1 cellular context compared by ENCODE assay signal in the genomic region with DNA sequence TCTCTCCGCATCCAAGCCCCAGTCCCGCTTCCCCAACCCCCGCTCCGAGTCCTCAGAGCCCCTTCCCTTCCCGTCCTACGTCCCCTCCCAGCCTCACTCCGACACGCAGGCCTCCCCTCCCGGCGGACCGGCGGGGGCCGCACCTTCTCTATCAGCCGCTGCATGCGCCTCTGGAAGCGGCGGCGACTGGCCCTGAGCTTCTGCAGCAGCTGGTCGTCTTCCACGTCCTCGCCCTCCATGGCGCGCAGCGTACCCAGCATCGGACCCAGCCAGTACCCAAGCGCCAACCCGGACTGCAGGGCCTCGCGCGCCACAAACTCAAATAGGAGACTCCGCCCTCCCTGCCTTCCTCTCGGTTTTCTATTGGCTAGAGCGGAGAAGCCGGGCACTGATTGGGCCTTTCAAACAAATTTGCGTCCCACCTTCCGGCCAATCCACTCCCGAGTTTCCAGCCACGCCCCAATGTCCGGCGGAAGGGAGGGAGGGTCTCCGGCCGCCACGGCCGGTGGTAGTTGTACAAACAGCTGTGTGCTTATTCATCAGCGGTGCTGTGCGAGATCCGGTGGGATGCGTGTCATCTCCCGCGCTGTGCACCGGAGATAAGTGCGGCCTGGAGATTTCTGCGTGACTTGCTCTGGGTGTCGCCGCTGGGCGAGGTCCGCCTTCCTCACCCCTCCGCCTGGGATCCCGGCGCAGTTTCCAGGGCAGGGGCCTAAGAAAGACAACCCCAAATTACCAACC.
TF ChIP-seq lines count a peak whose summit lies in the region.

A gene with protein sequence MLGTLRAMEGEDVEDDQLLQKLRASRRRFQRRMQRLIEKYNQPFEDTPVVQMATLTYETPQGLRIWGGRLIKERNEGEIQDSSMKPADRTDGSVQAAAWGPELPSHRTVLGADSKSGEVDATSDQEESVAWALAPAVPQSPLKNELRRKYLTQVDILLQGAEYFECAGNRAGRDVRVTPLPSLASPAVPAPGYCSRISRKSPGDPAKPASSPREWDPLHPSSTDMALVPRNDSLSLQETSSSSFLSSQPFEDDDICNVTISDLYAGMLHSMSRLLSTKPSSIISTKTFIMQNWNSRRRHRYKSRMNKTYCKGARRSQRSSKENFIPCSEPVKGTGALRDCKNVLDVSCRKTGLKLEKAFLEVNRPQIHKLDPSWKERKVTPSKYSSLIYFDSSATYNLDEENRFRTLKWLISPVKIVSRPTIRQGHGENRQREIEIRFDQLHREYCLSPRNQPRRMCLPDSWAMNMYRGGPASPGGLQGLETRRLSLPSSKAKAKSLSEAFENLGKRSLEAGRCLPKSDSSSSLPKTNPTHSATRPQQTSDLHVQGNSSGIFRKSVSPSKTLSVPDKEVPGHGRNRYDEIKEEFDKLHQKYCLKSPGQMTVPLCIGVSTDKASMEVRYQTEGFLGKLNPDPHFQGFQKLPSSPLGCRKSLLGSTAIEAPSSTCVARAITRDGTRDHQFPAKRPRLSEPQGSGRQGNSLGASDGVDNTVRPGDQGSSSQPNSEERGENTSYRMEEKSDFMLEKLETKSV (minus strand): TSS at position 295 of the 741 bp plus-strand sequence. CDS start 35 bp downstream, at position 260.

TF ChIP-seq in WTC11, 78 proteins besides CTCF, POLR2A, EP300 and RAD21 (continued from another document and continues in another):
- TF ChIP-seq HMGXB4 (CRISPR knock-in tag; IDR thresholded peaks at IDR 0.05), result peak; percentile 80; the same call in 1 of the 2 replicates
- no peak for TF ChIP-seq SMAD4 (CRISPR knock-in tag; IDR thresholded peaks at IDR 0.05)
- TF ChIP-seq, protein P1, sequence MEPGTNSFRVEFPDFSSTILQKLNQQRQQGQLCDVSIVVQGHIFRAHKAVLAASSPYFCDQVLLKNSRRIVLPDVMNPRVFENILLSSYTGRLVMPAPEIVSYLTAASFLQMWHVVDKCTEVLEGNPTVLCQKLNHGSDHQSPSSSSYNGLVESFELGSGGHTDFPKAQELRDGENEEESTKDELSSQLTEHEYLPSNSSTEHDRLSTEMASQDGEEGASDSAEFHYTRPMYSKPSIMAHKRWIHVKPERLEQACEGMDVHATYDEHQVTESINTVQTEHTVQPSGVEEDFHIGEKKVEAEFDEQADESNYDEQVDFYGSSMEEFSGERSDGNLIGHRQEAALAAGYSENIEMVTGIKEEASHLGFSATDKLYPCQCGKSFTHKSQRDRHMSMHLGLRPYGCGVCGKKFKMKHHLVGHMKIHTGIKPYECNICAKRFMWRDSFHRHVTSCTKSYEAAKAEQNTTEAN (CRISPR knock-in tag; IDR thresholded peaks at IDR 0.05), result no peak; the same call in 1 of the 2 replicates
- no peak for TF ChIP-seq ERG (CRISPR knock-in tag; IDR thresholded peaks at IDR 0.05)
- TF ChIP-seq ZNF512 (CRISPR knock-in tag; IDR thresholded peaks at IDR 0.05; ENCODE audit: borderline replicate concordance), result no peak
- TF ChIP-seq ATF2 (CRISPR knock-in tag; IDR thresholded peaks at IDR 0.05; ENCODE audit: borderline replicate concordance, low read depth), result no peak
- TF ChIP-seq ATF1 (CRISPR knock-in tag; IDR thresholded peaks at IDR 0.05), result peak; percentile 25; the same call in 1 of the 2 replicates
- no peak for TF ChIP-seq CREB1 (CRISPR knock-in tag; IDR thresholded peaks at IDR 0.05)
- TF ChIP-seq, protein P2, sequence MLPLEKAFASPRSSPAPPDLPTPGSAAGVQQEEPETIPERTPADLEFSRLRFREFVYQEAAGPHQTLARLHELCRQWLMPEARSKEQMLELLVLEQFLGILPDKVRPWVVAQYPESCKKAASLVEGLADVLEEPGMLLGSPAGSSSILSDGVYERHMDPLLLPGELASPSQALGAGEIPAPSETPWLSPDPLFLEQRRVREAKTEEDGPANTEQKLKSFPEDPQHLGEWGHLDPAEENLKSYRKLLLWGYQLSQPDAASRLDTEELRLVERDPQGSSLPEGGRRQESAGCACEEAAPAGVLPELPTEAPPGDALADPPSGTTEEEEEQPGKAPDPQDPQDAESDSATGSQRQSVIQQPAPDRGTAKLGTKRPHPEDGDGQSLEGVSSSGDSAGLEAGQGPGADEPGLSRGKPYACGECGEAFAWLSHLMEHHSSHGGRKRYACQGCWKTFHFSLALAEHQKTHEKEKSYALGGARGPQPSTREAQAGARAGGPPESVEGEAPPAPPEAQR (CRISPR knock-in tag; IDR thresholded peaks at IDR 0.05), result no peak
- no peak for TF ChIP-seq NFATC4 (CRISPR knock-in tag; IDR thresholded peaks at IDR 0.05)
- no peak; the same call in 1 of the 2 replicates for TF ChIP-seq SMAD3 (CRISPR knock-in tag; IDR thresholded peaks at IDR 0.05; ENCODE audit: borderline replicate concordance)
- no peak for TF ChIP-seq ETV6 (CRISPR knock-in tag; IDR thresholded peaks at IDR 0.05)
- TF ChIP-seq STAT6 (CRISPR knock-in tag; conservative IDR thresholded peaks at IDR 0.05; ENCODE audit: low read depth), result 0 out of 2 replicates have a peak, but pooled peaks have one; percentile 72
- no peak for TF ChIP-seq ZNF121 (CRISPR knock-in tag; IDR thresholded peaks at IDR 0.05)
- no peak for TF ChIP-seq TCF7 (CRISPR knock-in tag; IDR thresholded peaks at IDR 0.05; ENCODE audit: low read depth)
- TF ChIP-seq, protein P3, sequence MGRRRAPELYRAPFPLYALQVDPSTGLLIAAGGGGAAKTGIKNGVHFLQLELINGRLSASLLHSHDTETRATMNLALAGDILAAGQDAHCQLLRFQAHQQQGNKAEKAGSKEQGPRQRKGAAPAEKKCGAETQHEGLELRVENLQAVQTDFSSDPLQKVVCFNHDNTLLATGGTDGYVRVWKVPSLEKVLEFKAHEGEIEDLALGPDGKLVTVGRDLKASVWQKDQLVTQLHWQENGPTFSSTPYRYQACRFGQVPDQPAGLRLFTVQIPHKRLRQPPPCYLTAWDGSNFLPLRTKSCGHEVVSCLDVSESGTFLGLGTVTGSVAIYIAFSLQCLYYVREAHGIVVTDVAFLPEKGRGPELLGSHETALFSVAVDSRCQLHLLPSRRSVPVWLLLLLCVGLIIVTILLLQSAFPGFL (CRISPR knock-in tag; IDR thresholded peaks at IDR 0.05; ENCODE audit: borderline replicate concordance), result no peak
- TF ChIP-seq, protein P4, sequence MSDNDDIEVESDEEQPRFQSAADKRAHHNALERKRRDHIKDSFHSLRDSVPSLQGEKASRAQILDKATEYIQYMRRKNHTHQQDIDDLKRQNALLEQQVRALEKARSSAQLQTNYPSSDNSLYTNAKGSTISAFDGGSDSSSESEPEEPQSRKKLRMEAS (CRISPR knock-in tag; IDR thresholded peaks at IDR 0.05), result peak; percentile 76
- no peak for TF ChIP-seq ZNF671 (CRISPR knock-in tag; IDR thresholded peaks at IDR 0.05)
- no peak; the same call in 1 of the 2 replicates for TF ChIP-seq NR3C1 (CRISPR knock-in tag; conservative IDR thresholded peaks at IDR 0.05; ENCODE audit: low read depth)
- no peak for TF ChIP-seq ZNF263 (CRISPR knock-in tag; IDR thresholded peaks at IDR 0.05; ENCODE audit: low read depth)
- TF ChIP-seq ZBTB21 (CRISPR knock-in tag; IDR thresholded peaks at IDR 0.05; ENCODE audit: borderline replicate concordance), result no peak; the same call in 1 of the 2 replicates
- TF ChIP-seq FOXJ3 (CRISPR knock-in tag; IDR thresholded peaks at IDR 0.05; ENCODE audit: borderline replicate concordance), result no peak
- no peak for TF ChIP-seq PRDM15 (CRISPR knock-in tag; IDR thresholded peaks at IDR 0.05)
- TF ChIP-seq, protein P5, sequence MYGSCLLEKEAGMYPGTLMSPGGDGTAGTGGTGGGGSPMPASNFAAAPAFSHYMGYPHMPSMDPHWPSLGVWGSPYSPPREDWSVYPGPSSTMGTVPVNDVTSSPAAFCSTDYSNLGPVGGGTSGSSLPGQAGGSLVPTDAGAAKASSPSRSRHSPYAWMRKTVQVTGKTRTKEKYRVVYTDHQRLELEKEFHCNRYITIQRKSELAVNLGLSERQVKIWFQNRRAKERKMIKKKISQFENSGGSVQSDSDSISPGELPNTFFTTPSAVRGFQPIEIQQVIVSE (CRISPR knock-in tag; IDR thresholded peaks at IDR 0.05; ENCODE audit: borderline replicate concordance), result no peak
- peak; percentile 86 for TF ChIP-seq SP1 (CRISPR knock-in tag; conservative IDR thresholded peaks at IDR 0.05)
- TF ChIP-seq NFYB (CRISPR knock-in tag; conservative IDR thresholded peaks at IDR 0.05; ENCODE audit: low read depth), result peak; percentile 67
- TF ChIP-seq ATF3 (CRISPR knock-in tag; conservative IDR thresholded peaks at IDR 0.05), result no peak
